In the genomic region with DNA sequence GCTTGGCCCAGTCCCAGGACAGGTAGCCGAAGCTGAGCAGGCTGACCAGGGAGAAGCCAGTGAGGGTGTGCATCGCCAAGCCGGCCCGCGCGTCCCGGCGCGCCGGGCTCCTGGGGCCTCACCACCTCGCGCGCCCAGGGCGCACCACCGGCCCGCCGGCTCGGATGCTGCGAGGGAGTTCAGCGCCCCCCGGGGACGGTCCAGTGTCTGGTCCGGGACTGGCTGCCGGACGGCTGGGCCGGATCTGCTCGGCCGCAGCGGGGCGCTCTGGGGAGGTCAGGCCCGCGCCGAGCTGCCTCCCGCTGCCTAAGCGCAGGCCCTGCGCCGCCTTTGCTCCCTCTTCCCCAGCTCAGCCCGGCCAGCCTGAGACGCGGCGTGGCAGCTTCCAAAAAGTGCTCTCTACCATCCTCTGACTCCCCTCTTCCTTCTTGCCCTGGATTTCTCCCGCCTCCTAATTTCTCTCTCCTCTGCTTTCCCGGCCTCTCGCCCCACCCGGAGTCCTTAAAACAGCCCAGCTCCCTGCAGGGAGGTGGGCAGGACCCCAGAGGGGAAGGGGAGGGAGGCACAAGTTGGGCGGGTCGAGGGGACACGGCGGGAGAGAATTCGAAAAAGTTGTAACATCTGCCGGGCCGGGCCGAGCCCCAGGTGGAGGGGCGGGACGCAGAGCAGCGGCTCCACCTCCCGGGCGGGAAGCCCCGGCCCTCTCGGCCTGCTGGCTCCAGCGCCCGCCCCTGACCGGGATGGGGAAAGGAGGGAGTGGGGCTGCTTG, we compare ENCODE assay signal across 8 cellular contexts. TPM values are rescaled to one million over a fixed set of nuclear protein-coding genes. Genes with fewer than 3 reads are reported as not detected.
A peak's percentile ranks its signal among the peaks of the same experiment; 100 is the strongest.
DNase-seq lines count a peak whose midpoint lies in the region; TF ChIP-seq lines count a peak whose summit lies in the region.

Gene ARSI, minus strand, starts transcription at position 605 of the 769 bp plus-strand sequence. Its CDS starts 532 bp downstream, at position 73.

- H3K9me3 Mint-ChIP-seq in CD8-positive, alpha-beta memory T cell, result no peaks in the 10 kb centered on the region

- POLR2A ChIA-PET in CD8-positive, alpha-beta memory T cell (lab: Charles Lee), result no interaction called here

- peaks cover 5% of the 10 kb centered on the region for H3K27me3 ChIP-seq in H7 (ENCODE audit: control insufficient read depth, insufficient read depth, low read length)
- no peaks in the 10 kb centered on the region for H3K27me3 ChIP-seq in brain microvascular endothelial cell (replicated peaks)
- H3K27me3 ChIP-seq in CD8-positive, alpha-beta memory T cell (ENCODE audit: insufficient read depth, low read length, poor library complexity, severe bottlenecking), result no peaks in the 10 kb centered on the region

- in situ Hi-C loops in brain microvascular endothelial cell (cut with HindIII; ENCODE audit: low pct_ligation_motif_present, low sequenced_read_pairs), result no loop called here

- peaks cover 0 to 6% (median 5%) of the 10 kb centered on the region in 3 donors for H3K4me1 Mint-ChIP-seq in CD8-positive, alpha-beta memory T cell

- H3K4me3 ChIP-seq in H7 (ENCODE audit: insufficient read depth, low read depth, low read length) (peak within 1 kb of the TSS; percentile 51), brain microvascular endothelial cell (ENCODE audit: low read depth, low read length) (peak within 1 kb of the TSS; percentile 50), iPS-18c (ENCODE audit: insufficient read depth, low read depth, low read length) (peak within 1 kb of the TSS; percentile 26), skin epidermis (peak within 1 kb of the TSS; percentile 10 to 41 (median 22))
- no peak within 1 kb of the TSS for H3K4me3 ChIP-seq in CD8-positive, alpha-beta memory T cell (ENCODE audit: low read length)

- H3K36me3 Mint-ChIP-seq in CD8-positive, alpha-beta memory T cell, result no peaks in the 10 kb centered on the region

- H3K27me3 Mint-ChIP-seq in CD8-positive, alpha-beta memory T cell, result peaks cover 19 to 34% of the 10 kb centered on the region in 2 donors

- DNase-seq in H7 (peak; percentile 97), brain microvascular endothelial cell (no peak), NCI-H748 (lab: John Stamatoyannopoulos, UW; ENCODE audit: unreplicated experiment) (no peak), Ammon's horn (ENCODE audit: low spot score) (no peak), NCI-H1417 treated with DMSO at 0.1 percent for 48 hours (lab: John Stamatoyannopoulos, UW) (no peak)
- DNase-seq in CD8-positive, alpha-beta memory T cell, result no peak

- peak; percentile 24 for TF ChIP-seq CTCF in brain microvascular endothelial cell (IDR thresholded peaks at IDR 0.05; ENCODE audit: low read depth, low read length, missing control alignments)

- no peak within 1 kb of the TSS for H3K4me3 Mint-ChIP-seq in CD8-positive, alpha-beta memory T cell

- CTCF ChIA-PET in CD8-positive, alpha-beta memory T cell (lab: Charles Lee), result no interaction called here

- H3K27ac ChIP-seq in brain microvascular endothelial cell (no peak within 1 kb of the TSS), skin epidermis (peak within 1 kb of the TSS in 17 of 21 experiments; percentile 2 to 81 (median 57))
- no peak within 1 kb of the TSS for H3K27ac ChIP-seq in CD8-positive, alpha-beta memory T cell (ENCODE audit: low read depth, low read length)

- no peaks in the 10 kb centered on the region for H3K4me1 ChIP-seq in CD8-positive, alpha-beta memory T cell (ENCODE audit: insufficient read depth, low read length)

- no peaks in the 10 kb centered on the region for H3K36me3 ChIP-seq in H7 (replicated peaks; ENCODE audit: control insufficient read depth, insufficient read depth, low read length)
- no peaks in the 10 kb centered on the region for H3K36me3 ChIP-seq in brain microvascular endothelial cell (replicated peaks)
- no peaks in the 10 kb centered on the region for H3K36me3 ChIP-seq in CD8-positive, alpha-beta memory T cell (ENCODE audit: insufficient read depth, low read length)

- H3K27ac Mint-ChIP-seq in CD8-positive, alpha-beta memory T cell, result no peak within 1 kb of the TSS

- H3K9me3 ChIP-seq in iPS-18c (ENCODE audit: control insufficient read depth, insufficient read depth, low read length), result no peaks in the 10 kb centered on the region
- no peaks in the 10 kb centered on the region for H3K9me3 ChIP-seq in CD8-positive, alpha-beta memory T cell (ENCODE audit: low read length)

RNA-seq across cellular contexts. Expression of gene ARSI, which starts in this region (rescaled TPM):
- 3.2 and 3.6 TPM in 2 replicates for total RNA-seq in H7 (2014; rRNA removed; shearing (Covaris generic))
- not detected for total RNA-seq in CD8-positive, alpha-beta memory T cell
- polyA plus RNA-seq in CD8-positive, alpha-beta memory T cell, result not detected

Comparison
In these comparisons a context has a peak if more than half of its experiments do, and no peak if none do; other contexts are left out.
1. H3K27ac ChIP-seq: peak in skin epidermis (17 of 21); none in brain microvascular endothelial cell (single experiment) and CD8-positive, alpha-beta memory T cell (single experiment).